28 cellular contexts compared by ENCODE assay signal in the genomic region with DNA sequence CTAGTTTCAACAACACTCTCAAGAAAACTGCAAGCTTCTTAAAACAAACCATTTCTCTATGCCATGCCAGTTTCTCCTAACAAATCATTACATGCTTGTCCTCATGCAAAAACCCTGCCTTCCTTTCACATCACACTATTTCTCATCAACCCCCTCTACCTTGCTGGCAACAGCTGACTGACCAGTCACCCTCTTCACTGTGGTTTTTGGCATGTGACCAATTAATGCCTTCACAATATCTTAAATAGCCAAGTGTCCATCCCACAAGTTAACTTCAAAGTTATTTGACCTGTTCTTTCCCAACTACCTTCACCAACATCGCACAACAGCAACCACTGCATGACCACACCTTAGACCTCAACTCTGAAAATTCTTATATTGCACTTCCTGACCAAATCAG.
DNase-seq lines count a peak whose midpoint lies in the region; ATAC-seq, FAIRE-seq and TF ChIP-seq lines count a peak whose summit lies in the region.
"Had no signal": no experiment of that assay in that cellular context is flagged by ENCODE, and none has a peak within 500 bp of the region (broad histone marks: within the 10 kb centered on the region; RNA-seq: fewer than 3 reads in every experiment).

No MANE protein-coding gene starts in this region.

- DNase-seq in HK-2 (ENCODE audit: unreplicated experiment) (peak; percentile 13), RCC 7860 (ENCODE audit: low spot score) (peak; percentile 41), cardiac fibroblast (ENCODE audit: low read depth in 2 of 2) (peak; percentile 13 to 56), kidney tubule cell (ENCODE audit: low spot score) (peak; percentile 87), KG1 (lab: John Stamatoyannopoulos, UW) (no peak), NCI-H1417 treated with DMSO at 0.1 percent for 48 hours (lab: John Stamatoyannopoulos, UW) (no peak)
- DNase-seq: activated CD4-positive, alpha-beta T cell treated with anti-CD3 and anti-CD28 coated beads for 4 hours; activated gamma-delta T cell treated with Interleukin-2 at 50 U/mL for 16 hours; activated naive CD8-positive, alpha-beta T cell treated with anti-CD3 and anti-CD28 coated beads, Interleukin-2, amount 50 U/mL, for 24 hours; activated T-cell treated with anti-CD3 and anti-CD28 coated beads, Interleukin-2, amount 50 U/mL, for 1 hour; Caco-2; colonic mucosa; DND-41; effector memory CD4-positive, alpha-beta T cell; Karpas-422; left ventricle myocardium inferior; naive B cell; NCI-H1048; NCI-H1694 treated with DMSO at 0.1 percent for 48 hours; NCI-H526 treated with DMSO at 0.1 percent for 48 hours; stimulated activated CD4-positive, alpha-beta T cell treated with anti-CD3 and anti-CD28 coated beads, Interleukin-4, amount 100 ng/mL, for 4 hours; upper lobe of right lung had no signal

- no peak for TF ChIP-seq CTCF in cardiac fibroblast (IDR thresholded peaks at IDR 0.05; ENCODE audit: low read depth, low read length)

- H3K4me3 ChIP-seq in cardiac fibroblast (replicated peaks in 1 of 2; ENCODE audit: low read depth in 2 of 2, low read length in 2 of 2) = no peak overlapping the region
- H3K4me3 ChIP-seq: colonic mucosa, hepatocyte, left ventricle myocardium inferior, upper lobe of right lung had no signal

- ATAC-seq in HG03045 (IDR thresholded peaks at IDR 0.05; ENCODE audit: unreplicated experiment) = no peak
- ATAC-seq: activated naive CD8-positive, alpha-beta T cell treated with anti-CD3 and anti-CD28 coated beads, Interleukin-2, amount 50 U/mL, for 24 hours; HCT116; sciatic nerve; stimulated activated memory B cell treated with anti-CD40 and anti-IgM and Interleukin-4, amounts not matched to agents 10 μg/mL and 1 μg/mL and 100 μg/mL, for 72 hours; upper lobe of right lung had no signal

- peak; percentile 61 for FAIRE-seq in RCC 7860 (lab: Jason Lieb, UNC)
- FAIRE-seq: frontal cortex had no signal

Comparison
In these comparisons a context has a peak if more than half of its experiments do, and no peak if none do; other contexts are left out.
1. DNase-seq: peak in HK-2 (single experiment), RCC 7860 (single experiment), cardiac fibroblast (2 of 2) and kidney tubule cell (single experiment); none in KG1 (single experiment) and NCI-H1417 treated with DMSO at 0.1 percent for 48 hours (single experiment).